In the genomic region with DNA sequence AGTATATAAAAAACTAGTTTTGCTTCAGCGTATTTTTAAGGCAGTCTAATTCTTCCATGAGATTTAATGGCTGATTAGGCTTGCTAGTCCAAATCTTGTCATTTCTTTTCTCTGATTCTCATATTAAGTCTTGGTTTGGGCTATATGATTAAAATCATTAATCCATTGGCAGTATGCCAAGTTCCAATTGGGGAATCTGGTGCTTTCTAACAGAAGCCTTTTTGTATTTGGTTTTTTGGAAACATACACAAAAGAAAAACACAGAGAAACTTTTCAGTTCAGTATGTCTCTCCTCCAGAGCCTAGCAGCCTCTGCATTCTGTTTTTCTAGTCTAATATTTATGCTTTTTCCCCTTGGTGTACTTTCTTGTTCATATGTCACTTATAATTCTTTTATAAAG, we compare ENCODE assay signal across 13 cellular contexts. TPM values are rescaled to one million over a fixed set of nuclear protein-coding genes. Genes with fewer than 3 reads are reported as not detected.
A peak's percentile ranks its signal among the peaks of the same experiment; 100 is the strongest.
DNase-seq lines count a peak whose midpoint lies in the region; ATAC-seq and TF ChIP-seq lines count a peak whose summit lies in the region.
"Had no signal": no experiment of that assay in that cellular context is flagged by ENCODE, and none has a peak within 500 bp of the region (broad histone marks: within the 10 kb centered on the region; RNA-seq: fewer than 3 reads in every experiment).

No MANE protein-coding gene starts in this region.

- peaks cover 89% of the 10 kb centered on the region for H3K79me2 ChIP-seq in OCI-LY7 (ENCODE audit: insufficient read depth, low read depth, low read length)

- H3K36me3 Mint-ChIP-seq in activated T-cell treated with anti-CD3 and anti-CD28 coated beads, Interleukin-2, amount 50 U/mL, for 24 hours (ENCODE audit: low read depth) = no peaks in the 10 kb centered on the region

- no peaks in the 10 kb centered on the region for H3K9me3 Mint-ChIP-seq in activated T-cell treated with anti-CD3 and anti-CD28 coated beads, Interleukin-2, amount 50 U/mL, for 24 hours
- H3K9me3 Mint-ChIP-seq: effector memory CD8-positive, alpha-beta T cell had no signal

- peak overlapping the region; percentile 28 for H3K27ac Mint-ChIP-seq in activated T-cell treated with anti-CD3 and anti-CD28 coated beads, Interleukin-2, amount 50 U/mL, for 24 hours

- no peak for TF ChIP-seq EP300 in esophagus muscularis mucosa (IDR thresholded peaks at IDR 0.05)

- WGBS in esophagus muscularis mucosa = 97% methylated on average over 1 of the region's 1 CpG

- intact Hi-C loops in OCI-LY7 (cut with micrococcal nuclease; ENCODE audit: unreplicated experiment) (no loop called here), esophagus muscularis mucosa (cut with DNase I) (loop anchor here (5.0 kb wide), 1 partner anchor 34 kb away; no protein-coding TSS in a partner anchor)

- H2AFZ ChIP-seq in OCI-LY7 (ENCODE audit: low read length) = no peak overlapping the region

- POLR2A ChIA-PET in OCI-LY7 (lab: Charles Lee) = interaction anchor here (0.7 to 1.4 kb wide), 3 partner anchors 18 to 49 kb away, joined by 3 to 5 read pairs (median 3); no protein-coding TSS in a partner anchor

- peaks cover 28% of the 10 kb centered on the region for H3K4me1 Mint-ChIP-seq in activated T-cell treated with anti-CD3 and anti-CD28 coated beads, Interleukin-2, amount 50 U/mL, for 24 hours (ENCODE audit: low read depth)

- H3K4me1 ChIP-seq in OCI-LY7 (ENCODE audit: insufficient read depth, low read length, poor library complexity, severe bottlenecking) (peaks cover 82% of the 10 kb centered on the region), esophagus muscularis mucosa (peaks cover 16 to 53% (median 46%) of the 10 kb centered on the region in 4 donors)

- H3K27ac ChIP-seq in OCI-LY7 (ENCODE audit: low read depth, low read length, poor library complexity, severe bottlenecking) (peak overlapping the region; percentile 63), esophagus muscularis mucosa (replicated peaks in 1 of 4) (peak overlapping the region; percentile 67 to 72 (median 70)), substantia nigra (ENCODE audit: low read depth, low read length, poor library complexity, severe bottlenecking) (peak overlapping the region; percentile 40)
- H3K27ac ChIP-seq: right atrium auricular region had no signal

- H3K4me3 ChIP-seq in OCI-LY7 (ENCODE audit: low read depth, low read length, poor library complexity, severe bottlenecking) (peak overlapping the region; percentile 0), esophagus muscularis mucosa (no peak overlapping the region)
- H3K4me3 ChIP-seq: right atrium auricular region had no signal

- H3K9me3 ChIP-seq in OCI-LY7 (ENCODE audit: low read length) (no peaks in the 10 kb centered on the region), esophagus muscularis mucosa (no peaks in the 10 kb centered on the region)
- H3K9me3 ChIP-seq: right atrium auricular region had no signal

- H3K4me3 Mint-ChIP-seq in activated T-cell treated with anti-CD3 and anti-CD28 coated beads, Interleukin-2, amount 50 U/mL, for 24 hours = no peak overlapping the region
- H3K4me3 Mint-ChIP-seq: activated CD8-positive, alpha-beta memory T cell treated with anti-CD3 and anti-CD28 coated beads, Interleukin-2, amount 10 ng/mL, durations not matched to agents 7 days and 5 days had no signal

- no peaks in the 10 kb centered on the region for H3K27me3 Mint-ChIP-seq in activated T-cell treated with anti-CD3 and anti-CD28 coated beads, Interleukin-2, amount 50 U/mL, for 24 hours
- H3K27me3 Mint-ChIP-seq: activated CD8-positive, alpha-beta memory T cell treated with anti-CD3 and anti-CD28 coated beads, Interleukin-2, amount 10 ng/mL, durations not matched to agents 7 days and 5 days; effector memory CD8-positive, alpha-beta T cell had no signal

- H3K36me3 ChIP-seq in OCI-LY7 (ENCODE audit: insufficient read depth, low read length) (peaks cover 65% of the 10 kb centered on the region), esophagus muscularis mucosa (peaks cover 0 to under 1% (median 0%) of the 10 kb centered on the region in 4 donors)
- H3K36me3 ChIP-seq: right atrium auricular region had no signal

- BruUV-seq in OCI-LY7 (replicated peaks; lab: Mats Ljungman, UMichigan) = TSS peak; percentile 23

- no peak for ATAC-seq in GM21526 (IDR thresholded peaks at IDR 0.05; ENCODE audit: low FRiP score, unreplicated experiment)
- no peak for ATAC-seq in HG02610 (IDR thresholded peaks at IDR 0.05; ENCODE audit: unreplicated experiment)
- ATAC-seq: activated CD8-positive, alpha-beta memory T cell treated with anti-CD3 and anti-CD28 coated beads, Interleukin-2, amount 10 ng/mL, durations not matched to agents 7 days and 5 days had no signal

- H4K20me1 ChIP-seq in OCI-LY7 (ENCODE audit: insufficient read depth, low read length) = no peaks in the 10 kb centered on the region

- no peaks in the 10 kb centered on the region for H3K9me2 ChIP-seq in OCI-LY7 (ENCODE audit: insufficient read depth, low read length)

- TF ChIP-seq CTCF in OCI-LY7 (conservative IDR thresholded peaks at IDR 0.05; ENCODE audit: low read length) (0 out of 2 replicates have a peak, but pooled peaks have one; percentile 16), esophagus muscularis mucosa (IDR thresholded peaks at IDR 0.05) (no peak)

- H3K27me3 ChIP-seq in esophagus muscularis mucosa = no peaks in the 10 kb centered on the region
- H3K27me3 ChIP-seq: right atrium auricular region had no signal

- H3K4me2 ChIP-seq in OCI-LY7 (ENCODE audit: low read length) = peak overlapping the region; percentile 48

- no peak for TF ChIP-seq POLR2A in esophagus muscularis mucosa (IDR thresholded peaks at IDR 0.05; ENCODE audit: low read depth)

- no peak for DNase-seq in activated T-cell treated with anti-CD3 and anti-CD28 coated beads, Interleukin-2, amount 50 U/mL, for 24 hours
- no peak for DNase-seq in activated T-cell treated with anti-CD3 and anti-CD28 coated beads for 4 hours
- no peak for DNase-seq in OCI-LY7 (ENCODE audit: low spot score)
- DNase-seq in esophagus muscularis mucosa (ENCODE audit: extremely low spot score) = no peak
- DNase-seq in substantia nigra (lab: John Stamatoyannopoulos, UW) = peak in 1 of 49 donors; percentile 12
- DNase-seq in NCI-H510A (lab: John Stamatoyannopoulos, UW) = no peak
- DNase-seq: activated CD8-positive, alpha-beta memory T cell treated with anti-CD3 and anti-CD28 coated beads, Interleukin-2, amount 10 ng/mL, durations not matched to agents 7 days and 5 days; amniotic stem cell; effector memory CD8-positive, alpha-beta T cell; GF-D8 had no signal

- CTCF ChIA-PET in OCI-LY7 (lab: Charles Lee; ENCODE audit: unreplicated experiment) = no interaction called here

RNA-seq across cellular contexts. Expression of a gene that starts 37.9 kb away (rescaled TPM):
- 37.5 and 44.4 TPM in 2 replicates for total RNA-seq in OCI-LY7 (2014; rRNA removed; shearing (Covaris generic))
- total RNA-seq in OCI-LY7 (2022) = 91.9 and 110 TPM in 2 replicates
- 10 to 100 TPM; 37.8 to 54.9 (median 46.5) TPM for total RNA-seq in esophagus muscularis mucosa
